In the genomic region with DNA sequence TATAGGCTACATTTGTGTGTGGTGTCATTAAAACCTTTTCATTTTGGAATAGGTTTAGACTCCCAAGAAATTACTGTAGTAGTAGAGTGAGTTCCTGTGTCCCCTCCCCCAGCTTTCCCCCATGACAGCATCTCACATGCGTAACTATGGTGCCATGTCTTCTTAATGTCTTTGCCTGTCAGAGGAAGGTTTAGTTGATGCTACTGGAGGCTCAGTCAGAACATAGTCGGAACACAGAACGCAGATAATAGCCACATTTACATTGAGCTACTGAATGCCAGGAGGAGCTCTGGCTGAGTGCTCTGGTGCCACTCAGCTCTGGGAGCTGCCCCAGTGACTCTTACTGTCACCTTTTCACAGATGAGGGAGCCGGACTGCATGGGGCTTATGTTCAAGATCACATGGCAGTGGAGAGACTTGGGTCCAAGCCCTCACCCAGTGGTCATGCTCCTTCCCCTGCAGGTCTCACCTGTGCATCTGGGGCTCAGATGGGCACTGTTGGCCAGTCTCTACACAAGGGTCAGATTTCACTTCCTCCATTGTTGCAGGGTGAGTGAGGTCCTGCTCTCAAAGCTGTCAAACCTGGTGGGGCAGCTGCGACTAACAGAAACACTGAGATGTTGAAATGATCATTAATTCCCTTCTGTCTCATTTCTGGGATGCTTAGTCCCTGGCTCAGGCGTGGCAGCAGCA, we compare ENCODE assay signal across 1 cellular context.
TF ChIP-seq lines count a peak whose summit lies in the region.

No MANE protein-coding gene starts in this region.

TF ChIP-seq in SK-N-SH treated with all-trans-retinoic acid at 6 μM for 48 hours, 23 proteins besides CTCF, POLR2A, EP300 and RAD21 (continued from another document):
- TF ChIP-seq, protein P1, sequence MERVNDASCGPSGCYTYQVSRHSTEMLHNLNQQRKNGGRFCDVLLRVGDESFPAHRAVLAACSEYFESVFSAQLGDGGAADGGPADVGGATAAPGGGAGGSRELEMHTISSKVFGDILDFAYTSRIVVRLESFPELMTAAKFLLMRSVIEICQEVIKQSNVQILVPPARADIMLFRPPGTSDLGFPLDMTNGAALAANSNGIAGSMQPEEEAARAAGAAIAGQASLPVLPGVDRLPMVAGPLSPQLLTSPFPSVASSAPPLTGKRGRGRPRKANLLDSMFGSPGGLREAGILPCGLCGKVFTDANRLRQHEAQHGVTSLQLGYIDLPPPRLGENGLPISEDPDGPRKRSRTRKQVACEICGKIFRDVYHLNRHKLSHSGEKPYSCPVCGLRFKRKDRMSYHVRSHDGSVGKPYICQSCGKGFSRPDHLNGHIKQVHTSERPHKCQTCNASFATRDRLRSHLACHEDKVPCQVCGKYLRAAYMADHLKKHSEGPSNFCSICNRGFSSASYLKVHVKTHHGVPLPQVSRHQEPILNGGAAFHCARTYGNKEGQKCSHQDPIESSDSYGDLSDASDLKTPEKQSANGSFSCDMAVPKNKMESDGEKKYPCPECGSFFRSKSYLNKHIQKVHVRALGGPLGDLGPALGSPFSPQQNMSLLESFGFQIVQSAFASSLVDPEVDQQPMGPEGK (CRISPR knock-in tag; IDR thresholded peaks at IDR 0.05; ENCODE audit: borderline replicate concordance): no peak
- TF ChIP-seq RARB (CRISPR knock-in tag; IDR thresholded peaks at IDR 0.05) (no peak), ESRRG (CRISPR knock-in tag; IDR thresholded peaks at IDR 0.05) (no peak), ARNTL (CRISPR knock-in tag; IDR thresholded peaks at IDR 0.05; ENCODE audit: borderline replicate concordance, low read depth) (no peak)
- TF ChIP-seq, protein P2, sequence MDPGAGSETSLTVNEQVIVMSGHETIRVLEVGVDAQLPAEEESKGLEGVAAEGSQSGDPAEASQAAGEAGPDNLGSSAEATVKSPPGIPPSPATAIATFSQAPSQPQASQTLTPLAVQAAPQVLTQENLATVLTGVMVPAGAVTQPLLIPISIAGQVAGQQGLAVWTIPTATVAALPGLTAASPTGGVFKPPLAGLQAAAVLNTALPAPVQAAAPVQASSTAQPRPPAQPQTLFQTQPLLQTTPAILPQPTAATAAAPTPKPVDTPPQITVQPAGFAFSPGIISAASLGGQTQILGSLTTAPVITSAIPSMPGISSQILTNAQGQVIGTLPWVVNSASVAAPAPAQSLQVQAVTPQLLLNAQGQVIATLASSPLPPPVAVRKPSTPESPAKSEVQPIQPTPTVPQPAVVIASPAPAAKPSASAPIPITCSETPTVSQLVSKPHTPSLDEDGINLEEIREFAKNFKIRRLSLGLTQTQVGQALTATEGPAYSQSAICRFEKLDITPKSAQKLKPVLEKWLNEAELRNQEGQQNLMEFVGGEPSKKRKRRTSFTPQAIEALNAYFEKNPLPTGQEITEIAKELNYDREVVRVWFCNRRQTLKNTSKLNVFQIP (CRISPR knock-in tag; IDR thresholded peaks at IDR 0.05; ENCODE audit: borderline replicate concordance, low read depth): no peak
- TF ChIP-seq, protein P3, sequence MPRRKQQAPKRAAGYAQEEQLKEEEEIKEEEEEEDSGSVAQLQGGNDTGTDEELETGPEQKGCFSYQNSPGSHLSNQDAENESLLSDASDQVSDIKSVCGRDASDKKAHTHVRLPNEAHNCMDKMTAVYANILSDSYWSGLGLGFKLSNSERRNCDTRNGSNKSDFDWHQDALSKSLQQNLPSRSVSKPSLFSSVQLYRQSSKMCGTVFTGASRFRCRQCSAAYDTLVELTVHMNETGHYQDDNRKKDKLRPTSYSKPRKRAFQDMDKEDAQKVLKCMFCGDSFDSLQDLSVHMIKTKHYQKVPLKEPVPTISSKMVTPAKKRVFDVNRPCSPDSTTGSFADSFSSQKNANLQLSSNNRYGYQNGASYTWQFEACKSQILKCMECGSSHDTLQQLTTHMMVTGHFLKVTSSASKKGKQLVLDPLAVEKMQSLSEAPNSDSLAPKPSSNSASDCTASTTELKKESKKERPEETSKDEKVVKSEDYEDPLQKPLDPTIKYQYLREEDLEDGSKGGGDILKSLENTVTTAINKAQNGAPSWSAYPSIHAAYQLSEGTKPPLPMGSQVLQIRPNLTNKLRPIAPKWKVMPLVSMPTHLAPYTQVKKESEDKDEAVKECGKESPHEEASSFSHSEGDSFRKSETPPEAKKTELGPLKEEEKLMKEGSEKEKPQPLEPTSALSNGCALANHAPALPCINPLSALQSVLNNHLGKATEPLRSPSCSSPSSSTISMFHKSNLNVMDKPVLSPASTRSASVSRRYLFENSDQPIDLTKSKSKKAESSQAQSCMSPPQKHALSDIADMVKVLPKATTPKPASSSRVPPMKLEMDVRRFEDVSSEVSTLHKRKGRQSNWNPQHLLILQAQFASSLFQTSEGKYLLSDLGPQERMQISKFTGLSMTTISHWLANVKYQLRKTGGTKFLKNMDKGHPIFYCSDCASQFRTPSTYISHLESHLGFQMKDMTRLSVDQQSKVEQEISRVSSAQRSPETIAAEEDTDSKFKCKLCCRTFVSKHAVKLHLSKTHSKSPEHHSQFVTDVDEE (CRISPR knock-in tag; IDR thresholded peaks at IDR 0.05): no peak
- TF ChIP-seq, protein P4, sequence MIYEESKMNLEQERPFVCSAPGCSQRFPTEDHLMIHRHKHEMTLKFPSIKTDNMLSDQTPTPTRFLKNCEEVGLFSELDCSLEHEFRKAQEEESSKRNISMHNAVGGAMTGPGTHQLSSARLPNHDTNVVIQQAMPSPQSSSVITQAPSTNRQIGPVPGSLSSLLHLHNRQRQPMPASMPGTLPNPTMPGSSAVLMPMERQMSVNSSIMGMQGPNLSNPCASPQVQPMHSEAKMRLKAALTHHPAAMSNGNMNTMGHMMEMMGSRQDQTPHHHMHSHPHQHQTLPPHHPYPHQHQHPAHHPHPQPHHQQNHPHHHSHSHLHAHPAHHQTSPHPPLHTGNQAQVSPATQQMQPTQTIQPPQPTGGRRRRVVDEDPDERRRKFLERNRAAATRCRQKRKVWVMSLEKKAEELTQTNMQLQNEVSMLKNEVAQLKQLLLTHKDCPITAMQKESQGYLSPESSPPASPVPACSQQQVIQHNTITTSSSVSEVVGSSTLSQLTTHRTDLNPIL (CRISPR knock-in tag; IDR thresholded peaks at IDR 0.05; ENCODE audit: low read depth): no peak
